Comparison of ENCODE assay signal across 8 cellular contexts in genomic region chr19:58544591-58545285, GRCh38. TPM values are rescaled to one million over a fixed set of nuclear protein-coding genes. Genes with fewer than 3 reads are reported as not detected.
A peak's percentile ranks its signal among the peaks of the same experiment; 100 is the strongest.
DNase-seq lines count a peak whose midpoint lies in the region; ATAC-seq and FAIRE-seq lines count a peak whose summit lies in the region.

No MANE protein-coding gene starts in this region.

- peak overlapping the region; percentile 90 for H3K9ac ChIP-seq in iPS-15b (ENCODE audit: low read depth, low read length)

- peak overlapping the region; percentile 92 for H3K27ac ChIP-seq in KOPT-K1 (ENCODE audit: low read depth, low read length, poor library complexity, severe bottlenecking)

- H3K4me1 Mint-ChIP-seq in activated naive CD8-positive, alpha-beta T cell treated with anti-CD3 and anti-CD28 coated beads, Interleukin-2, amount 50 U/mL, for 24 hours: peaks cover 41% of the 10 kb centered on the region

- DNase-seq in Daoy (ENCODE audit: low read depth): peak; percentile 82
- peak; percentile 81 for DNase-seq in activated naive CD8-positive, alpha-beta T cell treated with anti-CD3 and anti-CD28 coated beads, Interleukin-2, amount 50 U/mL, for 24 hours
- peak; percentile 71 for DNase-seq in stimulated activated CD4-positive, alpha-beta T cell treated with anti-CD3 and anti-CD28 coated beads, Interleukin-1b, Interleukin-23, amount 100 ng/mL, for 48 hours
- no peak for DNase-seq in RCC 7860 (ENCODE audit: low spot score)
- no peak for DNase-seq in NCI-H2227 (lab: John Stamatoyannopoulos, UW; ENCODE audit: unreplicated experiment)

- peak overlapping the region; percentile 97 for H3K27ac Mint-ChIP-seq in activated naive CD8-positive, alpha-beta T cell treated with anti-CD3 and anti-CD28 coated beads, Interleukin-2, amount 50 U/mL, for 24 hours

- H3K9me3 ChIP-seq in KOPT-K1 (ENCODE audit: insufficient read depth, low read length, poor library complexity, severe bottlenecking): no peaks in the 10 kb centered on the region
- H3K9me3 ChIP-seq in iPS-15b (ENCODE audit: control insufficient read depth, insufficient read depth, low read length): no peaks in the 10 kb centered on the region

- peaks cover 13% of the 10 kb centered on the region for H3K27me3 Mint-ChIP-seq in activated naive CD8-positive, alpha-beta T cell treated with anti-CD3 and anti-CD28 coated beads, Interleukin-2, amount 50 U/mL, for 24 hours

- no peaks in the 10 kb centered on the region for H3K9me3 Mint-ChIP-seq in activated naive CD8-positive, alpha-beta T cell treated with anti-CD3 and anti-CD28 coated beads, Interleukin-2, amount 50 U/mL, for 24 hours

- peak; percentile 35 for ATAC-seq in GM21717 (IDR thresholded peaks at IDR 0.05; ENCODE audit: unreplicated experiment)
- ATAC-seq in activated naive CD8-positive, alpha-beta T cell treated with anti-CD3 and anti-CD28 coated beads, Interleukin-2, amount 50 U/mL, for 24 hours: peak; percentile 34

- H3K36me3 ChIP-seq in KOPT-K1 (ENCODE audit: insufficient read depth, low read length) (peaks cover 51% of the 10 kb centered on the region), iPS-15b (ENCODE audit: control insufficient read depth, insufficient read depth, low read length) (peaks cover 42% of the 10 kb centered on the region)

- H3K4me3 ChIP-seq in iPS-15b (ENCODE audit: low read depth, low read length): peak overlapping the region; percentile 92

- peaks cover 23% of the 10 kb centered on the region for H3K27me3 ChIP-seq in iPS-15b (ENCODE audit: control insufficient read depth, insufficient read depth, low read length)

- H3K4me3 Mint-ChIP-seq in activated naive CD8-positive, alpha-beta T cell treated with anti-CD3 and anti-CD28 coated beads, Interleukin-2, amount 50 U/mL, for 24 hours: peak overlapping the region; percentile 96

- no peak for FAIRE-seq in RCC 7860 (lab: Jason Lieb, UNC)

- H3K36me3 Mint-ChIP-seq in activated naive CD8-positive, alpha-beta T cell treated with anti-CD3 and anti-CD28 coated beads, Interleukin-2, amount 50 U/mL, for 24 hours (ENCODE audit: low read depth): peaks cover 42% of the 10 kb centered on the region

- peaks cover 5% of the 10 kb centered on the region for H3K4me1 ChIP-seq in iPS-15b (ENCODE audit: control insufficient read depth, insufficient read depth, low read length)

RNA-seq across cellular contexts. Expression of gene TRIM28, which starts 0.9 kb away (rescaled TPM):
- total RNA-seq in Daoy (2014; rRNA removed; shearing (Covaris generic)): 575 and 591 TPM in 2 replicates

RNA-seq across cellular contexts. Expression of gene CHMP2A, which starts 10.2 kb away (rescaled TPM):
- total RNA-seq in Daoy (2014; rRNA removed; shearing (Covaris generic)): 103 and 127 TPM in 2 replicates

RNA-seq across cellular contexts. Expression of gene UBE2M, which starts 13.7 kb away (rescaled TPM):
- total RNA-seq in Daoy (2014; rRNA removed; shearing (Covaris generic)): 123 and 129 TPM in 2 replicates

RNA-seq across cellular contexts. Expression of gene ZBTB45, which starts 25.1 kb away (rescaled TPM):
- 4.8 and 4.9 TPM in 2 replicates for total RNA-seq in Daoy (2014; rRNA removed; shearing (Covaris generic))

RNA-seq across cellular contexts. Expression of gene MZF1, which starts 28.4 kb away (rescaled TPM):
- 4.6 TPM in 2 replicates for total RNA-seq in Daoy (2014; rRNA removed; shearing (Covaris generic))

Comparison
In these comparisons a context has a peak if more than half of its experiments do, and no peak if none do; other contexts are left out.
1. DNase-seq: peak in Daoy (single experiment), activated naive CD8-positive, alpha-beta T cell treated with anti-CD3 and anti-CD28 coated beads, Interleukin-2, amount 50 U/mL, for 24 hours (single experiment) and stimulated activated CD4-positive, alpha-beta T cell treated with anti-CD3 and anti-CD28 coated beads, Interleukin-1b, Interleukin-23, amount 100 ng/mL, for 48 hours (single experiment); none in RCC 7860 (single experiment) and NCI-H2227 (single experiment).